28 cellular contexts compared by ENCODE assay signal in the genomic region with DNA sequence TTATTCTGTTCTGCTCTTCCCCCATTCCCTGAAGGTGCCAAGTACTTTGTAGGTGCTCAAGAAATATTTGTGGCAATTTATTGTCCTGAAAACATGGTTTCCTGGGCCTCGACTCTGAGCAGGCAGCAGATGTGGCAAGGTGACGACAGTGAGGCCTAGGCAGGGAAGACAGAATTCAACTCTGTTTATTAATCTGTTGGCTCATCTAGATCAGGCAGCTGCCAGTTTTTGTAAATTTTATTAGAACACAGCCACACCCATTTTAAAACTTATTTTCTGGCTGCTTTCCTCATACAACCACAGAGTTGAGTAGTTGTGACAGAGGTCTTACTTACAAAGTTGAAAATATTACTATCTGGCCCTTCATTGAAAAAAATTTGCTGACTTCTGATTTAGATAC. TPM values are rescaled to one million over a fixed set of nuclear protein-coding genes. Genes with fewer than 3 reads are reported as not detected.
A peak's percentile ranks its signal among the peaks of the same experiment; 100 is the strongest.
DNase-seq lines count a peak whose midpoint lies in the region; ATAC-seq and TF ChIP-seq lines count a peak whose summit lies in the region.
"Had no signal": no experiment of that assay in that cellular context is flagged by ENCODE, and none has a peak within 500 bp of the region (broad histone marks: within the 10 kb centered on the region; RNA-seq: fewer than 3 reads in every experiment).

No MANE protein-coding gene starts in this region.

- H3K9me3 ChIP-seq in left ventricle myocardium inferior (replicated peaks), result no peaks in the 10 kb centered on the region
- no peaks in the 10 kb centered on the region for H3K9me3 ChIP-seq in esophagus squamous epithelium
- no peaks in the 10 kb centered on the region for H3K9me3 ChIP-seq in uterus
- H3K9me3 ChIP-seq in CD4-positive, alpha-beta memory T cell (ENCODE audit: control insufficient read depth in 1 of 2, low read length in 2 of 2), result no peaks in the 10 kb centered on the region
- H3K9me3 ChIP-seq: heart left ventricle, Peyer's patch, SJCRH30, thoracic aorta had no signal

- POLR2A ChIA-PET in CD4-positive, alpha-beta memory T cell (lab: Charles Lee; ENCODE audit: partially characterized antibody), result interaction anchor here (1.4 kb wide), 1 partner anchor 23 kb away, joined by 3 read pairs; no protein-coding TSS in a partner anchor

- H3K27ac ChIP-seq in left ventricle myocardium inferior (replicated peaks) (no peak overlapping the region), esophagus squamous epithelium (peak overlapping the region in 3 of 4 donors; percentile 30 to 61 (median 51)), uterus (peak overlapping the region; percentile 47 to 54)
- no peak overlapping the region for H3K27ac ChIP-seq in CD4-positive, alpha-beta memory T cell (ENCODE audit: low read depth, low read length)
- H3K27ac ChIP-seq: C4-2B, SJCRH30, thoracic aorta had no signal

- H3K27me3 Mint-ChIP-seq in CD4-positive, alpha-beta memory T cell, result no peaks in the 10 kb centered on the region
- H3K27me3 Mint-ChIP-seq: brain; memory B cell; naive thymus-derived CD4-positive, alpha-beta T cell; stimulated activated naive B cell treated with anti-CD40 and anti-IgM and Interleukin-4, amounts not matched to agents 10 μg/mL and 1 μg/mL and 100 μg/mL, for 72 hours had no signal

- H3K27ac Mint-ChIP-seq in CD4-positive, alpha-beta memory T cell, result no peak overlapping the region
- H3K27ac Mint-ChIP-seq: brain; memory B cell; naive thymus-derived CD4-positive, alpha-beta T cell; stimulated activated naive B cell treated with anti-CD40 and anti-IgM and Interleukin-4, amounts not matched to agents 10 μg/mL and 1 μg/mL and 100 μg/mL, for 72 hours had no signal

- TF ChIP-seq CTCF in left ventricle myocardium inferior (IDR thresholded peaks at IDR 0.05; ENCODE audit: borderline replicate concordance) (no peak), esophagus squamous epithelium (IDR thresholded peaks at IDR 0.05) (no peak), uterus (IDR thresholded peaks at IDR 0.05) (no peak)

- ATAC-seq in left cardiac atrium, result peak; percentile 30 to 37
- ATAC-seq in GM18519 (IDR thresholded peaks at IDR 0.05; ENCODE audit: low FRiP score, unreplicated experiment), result no peak
- ATAC-seq: naive thymus-derived CD4-positive, alpha-beta T cell; stimulated activated naive B cell treated with anti-CD40 and anti-IgM and Interleukin-4, amounts not matched to agents 10 μg/mL and 1 μg/mL and 100 μg/mL, for 72 hours had no signal

- peaks cover 5 to 21% (median 13%) of the 10 kb centered on the region in 4 donors for H3K4me1 Mint-ChIP-seq in CD4-positive, alpha-beta memory T cell

- H3K4me3 Mint-ChIP-seq in CD4-positive, alpha-beta memory T cell, result no peak overlapping the region
- H3K4me3 Mint-ChIP-seq: brain; memory B cell; naive thymus-derived CD4-positive, alpha-beta T cell; stimulated activated naive B cell treated with anti-CD40 and anti-IgM and Interleukin-4, amounts not matched to agents 10 μg/mL and 1 μg/mL and 100 μg/mL, for 72 hours had no signal

- peaks cover 20% of the 10 kb centered on the region for H3K36me3 ChIP-seq in left ventricle myocardium inferior
- H3K36me3 ChIP-seq in esophagus squamous epithelium, result peaks cover 0 to 24% (median 0%) of the 10 kb centered on the region in 3 donors
- H3K36me3 ChIP-seq in uterus, result no peaks in the 10 kb centered on the region
- peaks cover 7% of the 10 kb centered on the region for H3K36me3 ChIP-seq in CD4-positive, alpha-beta memory T cell (ENCODE audit: insufficient read depth, low read length)
- H3K36me3 ChIP-seq: thoracic aorta had no signal

- H3K9me3 Mint-ChIP-seq in CD4-positive, alpha-beta memory T cell, result no peaks in the 10 kb centered on the region
- H3K9me3 Mint-ChIP-seq: brain; memory B cell; stimulated activated naive B cell treated with anti-CD40 and anti-IgM and Interleukin-4, amounts not matched to agents 10 μg/mL and 1 μg/mL and 100 μg/mL, for 72 hours had no signal

- H3K4me1 ChIP-seq in left ventricle myocardium inferior (peaks cover 80% of the 10 kb centered on the region), esophagus squamous epithelium (peaks cover 0 to 72% (median 14%) of the 10 kb centered on the region in 3 donors), uterus (no peaks in the 10 kb centered on the region)
- H3K4me1 ChIP-seq in CD4-positive, alpha-beta memory T cell (ENCODE audit: insufficient read depth, low read length), result peaks cover 33% of the 10 kb centered on the region

- 15 to 17% methylated on average over 2 of the region's 2 CpGs for WGBS in esophagus squamous epithelium, 2 donors

- no peaks in the 10 kb centered on the region for H3K27me3 ChIP-seq in left ventricle myocardium inferior (ENCODE audit: low read depth)
- no peaks in the 10 kb centered on the region for H3K27me3 ChIP-seq in esophagus squamous epithelium
- H3K27me3 ChIP-seq in uterus, result no peaks in the 10 kb centered on the region
- H3K27me3 ChIP-seq in CD4-positive, alpha-beta memory T cell (ENCODE audit: insufficient read depth, low read length), result no peaks in the 10 kb centered on the region
- H3K27me3 ChIP-seq: heart left ventricle, Peyer's patch, SJCRH30 had no signal

- H3K36me3 Mint-ChIP-seq in CD4-positive, alpha-beta memory T cell, result peaks cover 3 to 21% of the 10 kb centered on the region in 2 donors

- DNase-seq in left cardiac atrium (no peak), left ventricle myocardium inferior (no peak), esophagus squamous epithelium (lab: John Stamatoyannopoulos, UW) (no peak), myocyte (ENCODE audit: low read depth) (peak; percentile 54), uterus (no peak), NCI-H2029 treated with DMSO at 0.1 percent for 48 hours (lab: John Stamatoyannopoulos, UW) (no peak)
- DNase-seq in CD4-positive, alpha-beta memory T cell, result no peak
- DNase-seq: ACHN; activated CD4-positive, alpha-beta T cell treated with anti-CD3 and anti-CD28 coated beads for 1 hour; Calu3; effector CD8-positive, alpha-beta T cell; heart left ventricle; IMR-90; naive thymus-derived CD4-positive, alpha-beta T cell; NCI-H2081; Peyer's patch; SJCRH30; stimulated activated CD4-positive, alpha-beta T cell treated with anti-CD3 and anti-CD28 coated beads, Interleukin-12 subunit alpha, Interleukin-12 subunit beta, amount 100 ng/mL, for 4 hours; stimulated activated CD4-positive, alpha-beta T cell treated with anti-CD3 and anti-CD28 coated beads, Interleukin-4, amount 100 ng/mL, for 24 hours; stimulated activated naive B cell treated with anti-CD40 and anti-IgM and Interleukin-4, amounts not matched to agents 10 μg/mL and 1 μg/mL and 100 μg/mL, for 72 hours had no signal

- H3K4me3 ChIP-seq in left ventricle myocardium inferior, result no peak overlapping the region
- no peak overlapping the region for H3K4me3 ChIP-seq in esophagus squamous epithelium
- H3K4me3 ChIP-seq in uterus, result no peak overlapping the region
- H3K4me3 ChIP-seq in CD4-positive, alpha-beta memory T cell (ENCODE audit: low read length in 2 of 2), result no peak overlapping the region
- H3K4me3 ChIP-seq: heart left ventricle, Peyer's patch, SJCRH30, thoracic aorta had no signal

- intact Hi-C loops in left cardiac atrium (cut with DNase I) (no loop called here), left ventricle myocardium inferior (cut with micrococcal nuclease) (no loop called here), esophagus squamous epithelium (cut with DNase I) (no loop called here), uterus (cut with DNase I; ENCODE audit: low total_unique reads) (no loop called here)
- intact Hi-C loops in CD4-positive, alpha-beta memory T cell (cut with micrococcal nuclease), result no loop called here

- CTCF ChIA-PET in CD4-positive, alpha-beta memory T cell (lab: Charles Lee; ENCODE audit: partially characterized antibody), result interaction anchor here (0.9 kb wide), 1 partner anchor 25 kb away, joined by 3 read pairs; a partner anchor contains a TSS

- TF ChIP-seq POLR2A in esophagus squamous epithelium (IDR thresholded peaks at IDR 0.05), result no peak
- TF ChIP-seq POLR2A in uterus (IDR thresholded peaks at IDR 0.05), result no peak

RNA-seq across cellular contexts. Expression of a gene that starts 24.5 kb away (rescaled TPM):
- total RNA-seq in left cardiac atrium, result 10 to 100 TPM; 36.1 to 38.4 TPM
- total RNA-seq in left ventricle myocardium inferior, result 24.5 TPM
- 10 to 100 TPM; 44.4 to 91.7 (median 59.1) TPM for total RNA-seq in esophagus squamous epithelium
- 52.1 and 55.7 TPM in 2 replicates for total RNA-seq in myocyte
- polyA plus RNA-seq in myocyte (2012), result 25.6 TPM
- total RNA-seq in uterus, result 100 to 1,000 TPM in 2 of 4 donors, 10 to 100 TPM in 2; 62.0 to 117 (median 86.2) TPM
- 10 to 100 TPM; 58.9 to 64.3 TPM for total RNA-seq in CD4-positive, alpha-beta memory T cell
- 10 to 100 TPM; 38.5 to 48.6 TPM for polyA plus RNA-seq in CD4-positive, alpha-beta memory T cell

RNA-seq across cellular contexts. Expression of a gene that starts 27.7 kb away (rescaled TPM):
- under 1 TPM in 1 of 2 donors, not detected in 1; 0.06 TPM for total RNA-seq in left cardiac atrium
- total RNA-seq in left ventricle myocardium inferior, result not detected
- total RNA-seq in esophagus squamous epithelium, result under 1 TPM in 1 of 4 donors, not detected in 3; 0.19 TPM
- not detected in 2 replicates for total RNA-seq in myocyte
- not detected for polyA plus RNA-seq in myocyte (2012)
- under 1 TPM in 1 of 4 donors, not detected in 3; 0.07 TPM for total RNA-seq in uterus
- under 1 TPM in 1 of 2 experiments, not detected in 1; 0.09 TPM for total RNA-seq in CD4-positive, alpha-beta memory T cell
- not detected for polyA plus RNA-seq in CD4-positive, alpha-beta memory T cell
- total RNA-seq: Calu3; epithelial cell of proximal tubule; IMR-90; M059J; SJCRH30; T-helper 1 cell treated with Interleukin-12 subunit alpha and Interleukin-12 subunit beta and Interleukin-4 antibody, amounts not matched to agents 30 ng/mL and 1 ng/mL, for 36 hours had no signal
- polyA plus RNA-seq: naive thymus-derived CD4-positive, alpha-beta T cell had no signal

Comparison
In these comparisons a context has a peak if more than half of its experiments do, and no peak if none do; other contexts are left out.
1. H3K27ac ChIP-seq: peak in esophagus squamous epithelium (3 of 4) and uterus (2 of 2); none in left ventricle myocardium inferior (single experiment) and CD4-positive, alpha-beta memory T cell (single experiment).